ENCODE assay signal across 8 cellular contexts in the genomic region with DNA sequence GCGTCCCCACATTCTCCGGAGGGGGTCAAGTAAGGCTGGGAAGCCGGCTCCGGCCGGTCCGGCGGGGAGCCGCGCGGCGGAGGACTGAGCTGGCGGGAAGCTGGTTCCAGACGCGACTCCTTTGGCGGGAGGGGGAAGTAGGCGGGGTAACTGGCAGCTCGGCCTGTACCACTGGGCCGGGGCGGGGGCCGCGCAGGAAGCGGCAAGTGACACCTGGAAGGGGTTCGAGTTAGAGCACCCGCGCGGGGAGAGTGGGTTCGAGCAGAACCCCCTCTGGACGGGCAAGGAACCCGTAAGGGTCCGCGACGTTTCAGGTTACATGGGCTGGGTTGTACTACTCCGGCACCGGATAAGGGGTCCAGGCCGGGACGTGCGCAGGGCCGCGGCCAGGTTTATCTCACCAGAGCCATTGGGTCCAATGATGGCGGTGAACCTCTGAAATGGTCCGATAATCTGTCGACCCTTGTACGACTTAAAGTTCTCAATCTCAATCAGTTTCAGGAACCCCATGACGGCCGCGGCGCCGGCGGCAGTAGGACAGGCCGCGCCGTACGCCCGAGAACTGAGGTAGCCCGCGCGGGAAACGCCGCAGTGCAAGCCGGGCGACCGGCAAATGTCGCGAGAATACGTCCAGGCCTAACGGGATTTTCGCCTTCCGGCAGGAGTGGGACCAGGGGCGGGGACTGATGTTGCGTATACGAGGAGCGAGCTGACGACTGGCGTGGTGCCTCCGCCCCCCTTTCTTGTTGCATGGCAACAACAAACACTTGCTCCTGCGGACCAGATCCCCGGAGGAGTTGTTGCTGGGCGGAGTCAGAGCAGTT. TPM values are rescaled to one million over a fixed set of nuclear protein-coding genes. Genes with fewer than 3 reads are reported as not detected.
DNase-seq lines count a peak whose midpoint lies in the region; ATAC-seq and TF ChIP-seq lines count a peak whose summit lies in the region.

A gene (plus strand): TSS at position 783 of the 824 bp plus-strand sequence. CDS start 3,404 bp downstream, outside the sequence.
A gene (minus strand): TSS at position 564 of the 824 bp plus-strand sequence. CDS start 54 bp downstream, at position 510.

- H3K4me3 ChIP-seq in left ventricle myocardium inferior (peak within 1 kb of the TSS; percentile 76), upper lobe of right lung (peak within 1 kb of the TSS; percentile 70)

- H3K4me3 Mint-ChIP-seq in T-helper 17 cell, result peak within 1 kb of the TSS; percentile 96

- H3K4me1 ChIP-seq in left ventricle myocardium inferior (peaks cover 24% of the 10 kb centered on the region), upper lobe of right lung (peaks cover 12% of the 10 kb centered on the region)

- ATAC-seq in GM18499 (IDR thresholded peaks at IDR 0.05; ENCODE audit: insufficient read depth, unreplicated experiment), result peak; percentile 80
- ATAC-seq in HG02938 (IDR thresholded peaks at IDR 0.05; ENCODE audit: unreplicated experiment), result peak; percentile 94
- peak; percentile 87 for ATAC-seq in T-helper 17 cell
- peak; percentile 96 for ATAC-seq in upper lobe of right lung

- intact Hi-C loops in left ventricle myocardium inferior (cut with micrococcal nuclease), result no loop called here
- intact Hi-C loops in posterior vena cava (cut with DNase I), result no loop called here
- intact Hi-C loops in upper lobe of right lung (cut with DNase I), result no loop called here

- H3K9me3 ChIP-seq in T-helper 17 cell (ENCODE audit: control insufficient read depth, low read length, poor library complexity, severe bottlenecking) (no peaks in the 10 kb centered on the region), left ventricle myocardium inferior (replicated peaks) (no peaks in the 10 kb centered on the region), upper lobe of right lung (no peaks in the 10 kb centered on the region)

- H3K27me3 Mint-ChIP-seq in T-helper 17 cell, result no peaks in the 10 kb centered on the region

- peak within 1 kb of the TSS; percentile 95 for H3K27ac Mint-ChIP-seq in T-helper 17 cell

- H3K36me3 Mint-ChIP-seq in T-helper 17 cell (ENCODE audit: low read depth), result peaks cover 2% of the 10 kb centered on the region

- TF ChIP-seq CTCF in left ventricle myocardium inferior (IDR thresholded peaks at IDR 0.05; ENCODE audit: borderline replicate concordance) (no peak), upper lobe of right lung (IDR thresholded peaks at IDR 0.05) (no peak)

- H3K27ac ChIP-seq in angular gyrus (ENCODE audit: low read depth, low read length), result peak within 1 kb of the TSS; percentile 64
- peak within 1 kb of the TSS; percentile 93 for H3K27ac ChIP-seq in left ventricle myocardium inferior (replicated peaks)
- peak within 1 kb of the TSS; percentile 91 for H3K27ac ChIP-seq in upper lobe of right lung

- H3K27me3 ChIP-seq in left ventricle myocardium inferior (ENCODE audit: low read depth) (no peaks in the 10 kb centered on the region), upper lobe of right lung (no peaks in the 10 kb centered on the region)

- H3K36me3 ChIP-seq in left ventricle myocardium inferior, result no peaks in the 10 kb centered on the region
- H3K36me3 ChIP-seq in upper lobe of right lung, result no peaks in the 10 kb centered on the region

- DNase-seq in NCI-H1694 treated with DMSO at 0.1 percent for 48 hours (lab: John Stamatoyannopoulos, UW), result peak; percentile 90
- DNase-seq in T-helper 17 cell, result peak; percentile 81 to 91 (median 88)
- DNase-seq in left ventricle myocardium inferior, result peak; percentile 94
- peak; percentile 100 for DNase-seq in posterior vena cava (ENCODE audit: low spot score)
- DNase-seq in upper lobe of right lung, result peak; percentile 97

- H3K4me1 Mint-ChIP-seq in T-helper 17 cell, result peaks cover 23% of the 10 kb centered on the region

RNA-seq across cellular contexts. Expression of the first gene that starts in this region (rescaled TPM):
- total RNA-seq in T-helper 17 cell, result 1 to 10 TPM; 1.5 to 1.6 TPM
- total RNA-seq in left ventricle myocardium inferior, result 0.49 TPM
- total RNA-seq in posterior vena cava, result under 1 TPM; 0.19 to 0.56 TPM
- total RNA-seq in upper lobe of right lung, result 0.87 TPM

RNA-seq across cellular contexts. Expression of the second gene that starts in this region (rescaled TPM):
- total RNA-seq in T-helper 17 cell (10 to 100 TPM; 43.4 to 47.6 TPM), left ventricle myocardium inferior (35.9 TPM), posterior vena cava (10 to 100 TPM; 46.2 to 52.0 TPM), upper lobe of right lung (51.8 TPM)

Comparison
In these comparisons a context has a peak if more than half of its experiments do, and no peak if none do; other contexts are left out.
1. Peak in every context shown above with its lines: DNase-seq, ATAC-seq, H3K4me3 ChIP-seq and H3K27ac ChIP-seq.